ENCODE assay signal across 1 cellular context in genomic region chr10:102394079-102394800, GRCh38.
TF ChIP-seq lines count a peak whose summit lies in the region.

No MANE protein-coding gene starts in this region.

TF ChIP-seq in HEK293, 187 proteins besides CTCF, POLR2A, EP300 and RAD21 (continued from another document):
- TF ChIP-seq BCL11B (tag by site-specific recombination; IDR thresholded peaks at IDR 0.05; ENCODE audit: low read depth) (0 out of 2 replicates have a peak, but pooled peaks have one; percentile 13), KLF16 (tag by site-specific recombination; IDR thresholded peaks at IDR 0.05) (peak; percentile 55), ZSCAN5A (tag by site-specific recombination; IDR thresholded peaks at IDR 0.05) (no peak), ZBTB20 (tag by site-specific recombination; IDR thresholded peaks at IDR 0.05) (peak; percentile 89), BCL11A (tag by site-specific recombination; IDR thresholded peaks at IDR 0.05; ENCODE audit: low read depth) (peak; percentile 62; the same call in 1 of the 2 replicates), ZIC2 (tag by site-specific recombination; IDR thresholded peaks at IDR 0.05) (peak; percentile 87), SP2 (tag by site-specific recombination; IDR thresholded peaks at IDR 0.05) (peak; percentile 94), ZBTB11 (tag by site-specific recombination; conservative IDR thresholded peaks at IDR 0.05; ENCODE audit: low read depth) (peak; percentile 80), ZNF660 (tag by site-specific recombination; IDR thresholded peaks at IDR 0.05) (peak; percentile 79; the same call in 1 of the 2 replicates), PRDM10 (tag by site-specific recombination; IDR thresholded peaks at IDR 0.05) (peak; percentile 98), ZFP69B (tag by site-specific recombination; IDR thresholded peaks at IDR 0.05) (peak; percentile 76; the same call in 1 of the 2 replicates), PRDM4 (tag by site-specific recombination; IDR thresholded peaks at IDR 0.05) (peak; percentile 7; the same call in 1 of the 2 replicates), ZNF366 (tag by site-specific recombination; conservative IDR thresholded peaks at IDR 0.05) (0 out of 2 replicates have a peak, but pooled peaks have one; percentile 8), ZNF501 (tag by site-specific recombination; IDR thresholded peaks at IDR 0.05) (peak; percentile 86; the same call in 1 of the 2 replicates), ZNF654 (tag by site-specific recombination; IDR thresholded peaks at IDR 0.05; ENCODE audit: low read depth) (peak; percentile 67), YY1 (tag by site-specific recombination; IDR thresholded peaks at IDR 0.05) (peak; percentile 64), ZNF169 (tag by site-specific recombination; IDR thresholded peaks at IDR 0.05) (no peak), ZNF837 (tag by site-specific recombination; IDR thresholded peaks at IDR 0.05) (0 out of 2 replicates have a peak, but pooled peaks have one; percentile 27), PATZ1 (tag by site-specific recombination; IDR thresholded peaks at IDR 0.05) (peak; percentile 100), ZNF157 (tag by site-specific recombination; IDR thresholded peaks at IDR 0.05) (no peak), KLF7 (tag by site-specific recombination; IDR thresholded peaks at IDR 0.05; ENCODE audit: borderline replicate concordance) (0 out of 2 replicates have a peak, but pooled peaks have one; percentile 45), ZBTB48 (tag by site-specific recombination; IDR thresholded peaks at IDR 0.05) (peak; percentile 68), GLIS2 (tag by site-specific recombination; IDR thresholded peaks at IDR 0.05) (peak; percentile 100), GLIS1 (tag by site-specific recombination; IDR thresholded peaks at IDR 0.05) (peak; percentile 96), SALL2 (tag by site-specific recombination; IDR thresholded peaks at IDR 0.05; ENCODE audit: borderline replicate concordance) (no peak), ZNF629 (tag by site-specific recombination; IDR thresholded peaks at IDR 0.05) (peak; percentile 100), SP3 (tag by site-specific recombination; IDR thresholded peaks at IDR 0.05) (peak; percentile 68), ZBTB8A (tag by site-specific recombination; IDR thresholded peaks at IDR 0.05) (peak; percentile 97), ZNF341 (tag by site-specific recombination; IDR thresholded peaks at IDR 0.05; ENCODE audit: low read depth) (peak; percentile 93), ZNF423 (tag by site-specific recombination; IDR thresholded peaks at IDR 0.05) (peak; percentile 75), MEIS1 (CRISPR knock-in tag; IDR thresholded peaks at IDR 0.05; ENCODE audit: borderline replicate concordance) (no peak), ZSCAN30 (tag by site-specific recombination; IDR thresholded peaks at IDR 0.05) (peak; percentile 67)
TF ChIP-seq in HEK293: peak in this region for 65.
